In genomic region chrX:24241822-24242648, GRCh38 we compare ENCODE assay signal across 7 cellular contexts.
DNase-seq lines count a peak whose midpoint lies in the region; ATAC-seq and TF ChIP-seq lines count a peak whose summit lies in the region.

No MANE protein-coding gene starts in this region.

- DNase-seq in Daoy (ENCODE audit: low read depth) (peak; percentile 16), LHCN-M2 (ENCODE audit: low read depth) (peak; percentile 46), WERI-Rb-1 (no peak), right cardiac atrium (no peak), thyroid gland (peak; percentile 13 to 14), SHP77 treated with DMSO at 0.1 percent for 48 hours (lab: John Stamatoyannopoulos, UW) (no peak)

- TF ChIP-seq CTCF in WERI-Rb-1 (IDR thresholded peaks at IDR 0.05; ENCODE audit: low read depth, low read length) (peak; percentile 31; the same call in 1 of the 2 replicates), thyroid gland (IDR thresholded peaks at IDR 0.05) (peak in 4 of 6 experiments; percentile 40 to 64 (median 54))

- H3K9me3 ChIP-seq in WERI-Rb-1 (ENCODE audit: severe bottlenecking) = no peaks in the 10 kb centered on the region
- no peaks in the 10 kb centered on the region for H3K9me3 ChIP-seq in right cardiac atrium (ENCODE audit: control insufficient read depth, low read length)
- H3K9me3 ChIP-seq in thyroid gland = no peaks in the 10 kb centered on the region

- no peak for TF ChIP-seq POLR2A in thyroid gland (IDR thresholded peaks at IDR 0.05)

- intact Hi-C loops in right cardiac atrium (cut with DNase I) (loop anchor here in 2 of 4 donors (5.0 to 10.0 kb wide), 2 partner anchors 157 to 160 kb away; no protein-coding TSS in a partner anchor), thyroid gland (cut with DNase I) (loop anchor here (10.0 kb wide), 2 partner anchors 107 to 157 kb away; no protein-coding TSS in a partner anchor)

- H3K4me3 ChIP-seq in WERI-Rb-1 (ENCODE audit: low read depth, low read length) = no peak overlapping the region
- H3K4me3 ChIP-seq in right cardiac atrium (ENCODE audit: low read length) = no peak overlapping the region
- no peak overlapping the region for H3K4me3 ChIP-seq in thyroid gland (replicated peaks in 1 of 3)

- peaks cover 3% of the 10 kb centered on the region for H3K27me3 ChIP-seq in WERI-Rb-1 (ENCODE audit: insufficient read depth, low read depth, severe bottlenecking)
- no peaks in the 10 kb centered on the region for H3K27me3 ChIP-seq in right cardiac atrium (ENCODE audit: control insufficient read depth, insufficient read depth)
- H3K27me3 ChIP-seq in thyroid gland = no peaks in the 10 kb centered on the region

- H3K4me1 ChIP-seq in right cardiac atrium (ENCODE audit: control insufficient read depth, insufficient read depth, low read length) (no peaks in the 10 kb centered on the region), thyroid gland (no peaks in the 10 kb centered on the region)

- 54% methylated on average over 13 of the region's 13 CpGs for WGBS in right cardiac atrium
- WGBS in thyroid gland, 2 donors = 40 to 44% methylated on average over 13 of the region's 13 CpGs

- H3K36me3 ChIP-seq in WERI-Rb-1 = no peaks in the 10 kb centered on the region
- H3K36me3 ChIP-seq in thyroid gland = no peaks in the 10 kb centered on the region

- H3K27ac ChIP-seq in WERI-Rb-1 (no peak overlapping the region), right cardiac atrium (ENCODE audit: low read length) (no peak overlapping the region), thyroid gland (no peak overlapping the region)

- ATAC-seq in GM19438 (IDR thresholded peaks at IDR 0.05; ENCODE audit: low read depth, unreplicated experiment) = peak; percentile 20
- peak; percentile 43 to 45 for ATAC-seq in right cardiac atrium

Comparison
In these comparisons a context has a peak if more than half of its experiments do, and no peak if none do; other contexts are left out.
1. DNase-seq: peak in Daoy (single experiment), LHCN-M2 (single experiment) and thyroid gland (2 of 2); none in WERI-Rb-1 (single experiment), right cardiac atrium (0 of 3) and SHP77 treated with DMSO at 0.1 percent for 48 hours (single experiment).